In genomic region chr4:106266201-106266600, GRCh38 we compare ENCODE assay signal across 8 cellular contexts. TPM values are rescaled to one million over a fixed set of nuclear protein-coding genes. Genes with fewer than 3 reads are reported as not detected.
A peak's percentile ranks its signal among the peaks of the same experiment; 100 is the strongest.
DNase-seq lines count a peak whose midpoint lies in the region; ATAC-seq and TF ChIP-seq lines count a peak whose summit lies in the region.

No MANE protein-coding gene starts in this region.

- no peaks in the 10 kb centered on the region for H3K9me3 ChIP-seq in osteoblast (ENCODE audit: low read depth, low read length)

- H3K4me3 ChIP-seq in cardiac fibroblast (replicated peaks in 1 of 2; ENCODE audit: low read depth in 2 of 2, low read length in 2 of 2), result no peak overlapping the region
- no peak overlapping the region for H3K4me3 ChIP-seq in osteoblast (ENCODE audit: insufficient read depth, low read length)

- H3K4me3 Mint-ChIP-seq in activated T-helper 17 cell treated with anti-CD3 and anti-CD28 coated beads, Interleukin-2, amount 50 U/mL, for 72 hours, result no peak overlapping the region
- no peak overlapping the region for H3K4me3 Mint-ChIP-seq in activated naive CD8-positive, alpha-beta T cell treated with anti-CD3 and anti-CD28 coated beads for 36 hours

- H4K20me1 ChIP-seq in osteoblast (ENCODE audit: insufficient read depth, low read length), result no peaks in the 10 kb centered on the region

- H3K27me3 ChIP-seq in osteoblast (ENCODE audit: insufficient read depth, low read length), result no peaks in the 10 kb centered on the region

- ATAC-seq in GM21786 (IDR thresholded peaks at IDR 0.05; ENCODE audit: unreplicated experiment) (peak; percentile 71), GM18873 (IDR thresholded peaks at IDR 0.05; ENCODE audit: low FRiP score, unreplicated experiment) (no peak)
- no peak for ATAC-seq in activated T-helper 17 cell treated with anti-CD3 and anti-CD28 coated beads, Interleukin-2, amount 50 U/mL, for 72 hours (replicated peaks)

- H3K4me1 ChIP-seq in osteoblast (ENCODE audit: insufficient read depth, low read length), result no peaks in the 10 kb centered on the region

- no peak overlapping the region for H2AFZ ChIP-seq in osteoblast (ENCODE audit: low read length)

- H3K27ac ChIP-seq in osteoblast (ENCODE audit: low read depth, low read length), result no peak overlapping the region

- no peak overlapping the region for H3K4me2 ChIP-seq in osteoblast (ENCODE audit: insufficient read depth, low read length)

- H3K27me3 Mint-ChIP-seq in activated T-helper 17 cell treated with anti-CD3 and anti-CD28 coated beads, Interleukin-2, amount 50 U/mL, for 72 hours, result no peaks in the 10 kb centered on the region
- H3K27me3 Mint-ChIP-seq in activated naive CD8-positive, alpha-beta T cell treated with anti-CD3 and anti-CD28 coated beads for 36 hours, result no peaks in the 10 kb centered on the region

- no peaks in the 10 kb centered on the region for H3K36me3 ChIP-seq in osteoblast (ENCODE audit: insufficient read depth, low read length)

- H3K27ac Mint-ChIP-seq in activated T-helper 17 cell treated with anti-CD3 and anti-CD28 coated beads, Interleukin-2, amount 50 U/mL, for 72 hours, result no peak overlapping the region
- H3K27ac Mint-ChIP-seq in activated naive CD8-positive, alpha-beta T cell treated with anti-CD3 and anti-CD28 coated beads for 36 hours, result no peak overlapping the region

- peaks cover 3% of the 10 kb centered on the region for H3K79me2 ChIP-seq in osteoblast (ENCODE audit: insufficient read depth, low read length)

- TF ChIP-seq CTCF in cardiac fibroblast (IDR thresholded peaks at IDR 0.05; ENCODE audit: low read depth, low read length) (peak; percentile 59), osteoblast (IDR thresholded peaks at IDR 0.05; ENCODE audit: extremely low read depth, low read depth, low read length) (peak; percentile 87)

- DNase-seq in GM03348 (ENCODE audit: low spot score), result peak; percentile 41
- peak; percentile 1 for DNase-seq in NCI-H1105 (lab: John Stamatoyannopoulos, UW)
- peak; percentile 75 to 80 for DNase-seq in cardiac fibroblast (ENCODE audit: low read depth in 2 of 2)
- DNase-seq in osteoblast (ENCODE audit: insufficient read length, low spot score, missing footprints), result peak; percentile 29
- no peak for DNase-seq in activated naive CD8-positive, alpha-beta T cell treated with anti-CD3 and anti-CD28 coated beads for 36 hours

- no peaks in the 10 kb centered on the region for H3K4me1 Mint-ChIP-seq in activated T-helper 17 cell treated with anti-CD3 and anti-CD28 coated beads, Interleukin-2, amount 50 U/mL, for 72 hours
- peaks cover 13% of the 10 kb centered on the region for H3K4me1 Mint-ChIP-seq in activated naive CD8-positive, alpha-beta T cell treated with anti-CD3 and anti-CD28 coated beads for 36 hours

- no peaks in the 10 kb centered on the region for H3K36me3 Mint-ChIP-seq in activated T-helper 17 cell treated with anti-CD3 and anti-CD28 coated beads, Interleukin-2, amount 50 U/mL, for 72 hours (ENCODE audit: low read depth)
- no peaks in the 10 kb centered on the region for H3K36me3 Mint-ChIP-seq in activated naive CD8-positive, alpha-beta T cell treated with anti-CD3 and anti-CD28 coated beads for 36 hours

- no peaks in the 10 kb centered on the region for H3K9me3 Mint-ChIP-seq in activated T-helper 17 cell treated with anti-CD3 and anti-CD28 coated beads, Interleukin-2, amount 50 U/mL, for 72 hours
- H3K9me3 Mint-ChIP-seq in activated naive CD8-positive, alpha-beta T cell treated with anti-CD3 and anti-CD28 coated beads for 36 hours, result no peaks in the 10 kb centered on the region

RNA-seq across cellular contexts. Expression of gene TBCK, which starts 49.8 kb away (rescaled TPM):
- 65.1 and 68.8 TPM in 2 replicates for total RNA-seq in osteoblast
- 10 to 100 TPM; 28.8 to 40.0 TPM for total RNA-seq in activated T-helper 17 cell treated with anti-CD3 and anti-CD28 coated beads, Interleukin-2, amount 50 U/mL, for 72 hours
- total RNA-seq in activated naive CD8-positive, alpha-beta T cell treated with anti-CD3 and anti-CD28 coated beads for 36 hours, result 10 to 100 TPM; 21.2 to 21.5 TPM

RNA-seq across cellular contexts. Expression of gene AIMP1, which starts 50.1 kb away (rescaled TPM):
- total RNA-seq in osteoblast, result 27.9 and 28.6 TPM in 2 replicates
- total RNA-seq in activated T-helper 17 cell treated with anti-CD3 and anti-CD28 coated beads, Interleukin-2, amount 50 U/mL, for 72 hours, result 10 to 100 TPM; 55.3 to 56.0 TPM
- 10 to 100 TPM; 77.5 to 84.4 TPM for total RNA-seq in activated naive CD8-positive, alpha-beta T cell treated with anti-CD3 and anti-CD28 coated beads for 36 hours
